ENCODE assay signal across 8 cellular contexts in the genomic region with DNA sequence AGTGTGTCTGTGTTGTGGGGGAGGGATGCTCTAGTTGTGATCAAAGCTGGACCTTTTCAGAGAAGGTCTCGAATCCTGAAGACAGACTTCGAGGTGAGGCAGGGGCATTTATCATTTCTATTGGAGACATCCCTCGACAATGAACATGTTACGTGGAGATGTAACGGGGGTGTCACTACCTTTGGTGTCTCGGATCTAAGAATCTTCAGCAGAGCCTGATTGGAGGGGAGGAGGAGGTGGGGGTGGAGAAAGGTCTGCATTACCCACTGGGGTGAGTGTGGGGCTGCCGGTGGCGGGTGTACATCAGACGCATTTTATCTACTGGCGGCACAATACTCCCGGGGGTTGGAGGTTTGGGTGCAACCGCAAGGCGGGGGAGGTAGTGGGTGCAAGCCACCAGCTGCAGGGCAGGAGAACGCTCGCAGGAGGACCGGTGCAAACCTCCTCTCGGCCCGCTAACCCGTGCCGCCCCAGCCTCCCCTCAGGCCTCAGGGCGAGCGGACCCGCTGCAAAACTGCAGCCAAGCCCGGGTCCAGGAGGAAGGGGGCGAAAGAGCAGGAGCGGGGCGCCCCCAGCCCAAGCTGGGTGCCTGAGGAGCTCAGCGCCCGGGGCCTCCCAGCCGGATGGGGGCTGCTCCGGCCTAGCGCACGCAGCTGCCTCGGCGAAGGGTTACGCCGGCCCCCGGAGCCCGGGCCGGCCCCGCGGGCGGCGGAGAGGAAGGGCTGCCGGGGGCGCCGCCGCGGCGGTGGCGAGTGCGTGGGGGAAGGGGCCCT. TPM values are rescaled to one million over a fixed set of nuclear protein-coding genes. Genes with fewer than 3 reads are reported as not detected.
DNase-seq lines count a peak whose midpoint lies in the region; ATAC-seq, FAIRE-seq and TF ChIP-seq lines count a peak whose summit lies in the region.

No MANE protein-coding gene starts in this region.

- TF ChIP-seq CTCF in endothelial cell of umbilical vein (IDR thresholded peaks at IDR 0.05; ENCODE audit: extremely low read depth in 1 of 2, insufficient read depth in 1 of 2, low read depth in 1 of 2, low read length in 2 of 2), result no peak

- H3K27me3 Mint-ChIP-seq in activated CD8-positive, alpha-beta memory T cell treated with anti-CD3 and anti-CD28 coated beads, Interleukin-2, amount 10 ng/mL, durations not matched to agents 7 days and 5 days, result no peaks in the 10 kb centered on the region

- peaks cover 44% of the 10 kb centered on the region for H3K79me2 ChIP-seq in endothelial cell of umbilical vein (ENCODE audit: control insufficient read depth, insufficient read depth, low read length)

- H3K4me3 ChIP-seq in endothelial cell of umbilical vein (replicated peaks in 1 of 3; ENCODE audit: insufficient read depth in 1 of 3, low read depth in 1 of 3, low read length in 3 of 3), result peak overlapping the region; percentile 33 to 75 (median 58)
- H3K4me3 ChIP-seq in mucosa of stomach (ENCODE audit: low read length), result peak overlapping the region; percentile 60

- intact Hi-C loops in endothelial cell of umbilical vein (cut with micrococcal nuclease), result no loop called here

- CTCF ChIA-PET in activated CD8-positive, alpha-beta memory T cell treated with anti-CD3 and anti-CD28 coated beads, Interleukin-2, amount 10 ng/mL, durations not matched to agents 7 days and 5 days (lab: Charles Lee), result interaction anchor here (1.0 to 7.0 kb wide), 13 partner anchors 8 to 47 kb away, joined by 3 to 45 read pairs (median 10); no protein-coding TSS in a partner anchor
- CTCF ChIA-PET in endothelial cell of umbilical vein (lab: Charles Lee), result interaction anchor here (0.6 to 3.3 kb wide), 4 partner anchors 9 to 264 kb away, joined by 3 to 17 read pairs (median 4); no protein-coding TSS in a partner anchor

- H2AFZ ChIP-seq in endothelial cell of umbilical vein (ENCODE audit: low read depth, low read length), result no peak overlapping the region

- H3K4me3 Mint-ChIP-seq in activated CD8-positive, alpha-beta memory T cell treated with anti-CD3 and anti-CD28 coated beads, Interleukin-2, amount 10 ng/mL, durations not matched to agents 7 days and 5 days, result peak overlapping the region; percentile 98

- H3K4me1 Mint-ChIP-seq in activated CD8-positive, alpha-beta memory T cell treated with anti-CD3 and anti-CD28 coated beads, Interleukin-2, amount 10 ng/mL, durations not matched to agents 7 days and 5 days, result peaks cover 63% of the 10 kb centered on the region

- H3K27me3 ChIP-seq in endothelial cell of umbilical vein (ENCODE audit: control insufficient read depth in 2 of 2, insufficient read depth in 2 of 2, low read length in 2 of 2) (no peaks in the 10 kb centered on the region), mucosa of stomach (ENCODE audit: control insufficient read depth, insufficient read depth, low read length) (no peaks in the 10 kb centered on the region)

- H3K36me3 ChIP-seq in endothelial cell of umbilical vein (ENCODE audit: control insufficient read depth in 2 of 2, extremely low read depth in 1 of 2, insufficient read depth in 2 of 2, low read length in 2 of 2), result no peaks in the 10 kb centered on the region
- H3K36me3 ChIP-seq in mucosa of stomach (ENCODE audit: control insufficient read depth, insufficient read depth, low read length), result no peaks in the 10 kb centered on the region

- no peaks in the 10 kb centered on the region for H3K9me3 Mint-ChIP-seq in activated CD8-positive, alpha-beta memory T cell treated with anti-CD3 and anti-CD28 coated beads, Interleukin-2, amount 10 ng/mL, durations not matched to agents 7 days and 5 days (ENCODE audit: low read depth)

- H3K4me2 ChIP-seq in endothelial cell of umbilical vein (ENCODE audit: insufficient read depth, low read length), result peak overlapping the region; percentile 83

- H4K20me1 ChIP-seq in endothelial cell of umbilical vein (replicated peaks; ENCODE audit: control insufficient read depth, extremely low read depth, insufficient read depth, low read length), result peaks cover 5% of the 10 kb centered on the region

- H3K4me1 ChIP-seq in endothelial cell of umbilical vein (ENCODE audit: control insufficient read depth, extremely low read depth, insufficient read depth, low read length), result peaks cover 19% of the 10 kb centered on the region
- peaks cover 15% of the 10 kb centered on the region for H3K4me1 ChIP-seq in mucosa of stomach (ENCODE audit: control insufficient read depth, insufficient read depth, low read length)

- no peak for FAIRE-seq in endothelial cell of umbilical vein (lab: Jason Lieb, UNC)

- ATAC-seq in HG03045 (IDR thresholded peaks at IDR 0.05; ENCODE audit: unreplicated experiment), result peak; percentile 24
- peak; percentile 65 for ATAC-seq in activated CD8-positive, alpha-beta memory T cell treated with anti-CD3 and anti-CD28 coated beads, Interleukin-2, amount 10 ng/mL, durations not matched to agents 7 days and 5 days

- H3K9ac ChIP-seq in endothelial cell of umbilical vein (replicated peaks; ENCODE audit: extremely low read depth, insufficient read depth, low read length), result peak overlapping the region; percentile 64
- H3K9ac ChIP-seq in mucosa of stomach (ENCODE audit: low read length), result peak overlapping the region; percentile 83

- H3K9me3 ChIP-seq in endothelial cell of umbilical vein (replicated peaks; ENCODE audit: control insufficient read depth, insufficient read depth, low read length) (no peaks in the 10 kb centered on the region), mucosa of stomach (ENCODE audit: control insufficient read depth, low read length) (no peaks in the 10 kb centered on the region)

- peak overlapping the region; percentile 34 for H3K27ac ChIP-seq in endothelial cell of umbilical vein (ENCODE audit: insufficient read depth, low read depth, low read length)

- H3K9me1 ChIP-seq in endothelial cell of umbilical vein (replicated peaks; ENCODE audit: control insufficient read depth, extremely low read depth, insufficient read depth, low read length), result no peaks in the 10 kb centered on the region

- peaks cover 12% of the 10 kb centered on the region for H3K36me3 Mint-ChIP-seq in activated CD8-positive, alpha-beta memory T cell treated with anti-CD3 and anti-CD28 coated beads, Interleukin-2, amount 10 ng/mL, durations not matched to agents 7 days and 5 days

- H3K27ac Mint-ChIP-seq in activated CD8-positive, alpha-beta memory T cell treated with anti-CD3 and anti-CD28 coated beads, Interleukin-2, amount 10 ng/mL, durations not matched to agents 7 days and 5 days, result peak overlapping the region; percentile 97

- DNase-seq in SHP77 (lab: John Stamatoyannopoulos, UW), result peak; percentile 22 to 50
- DNase-seq in SHP77 treated with DMSO at 0.1 percent for 48 hours (lab: John Stamatoyannopoulos, UW), result no peak
- peak; percentile 50 for DNase-seq in NCI-H526 treated with DMSO at 0.1 percent for 48 hours (lab: John Stamatoyannopoulos, UW)
- peak; percentile 88 for DNase-seq in activated CD8-positive, alpha-beta memory T cell treated with anti-CD3 and anti-CD28 coated beads, Interleukin-2, amount 10 ng/mL, durations not matched to agents 7 days and 5 days
- peak; percentile 67 for DNase-seq in endothelial cell of umbilical vein (ENCODE audit: low read depth, low spot score)
- DNase-seq in stimulated activated CD8-positive, alpha-beta memory T cell treated with anti-CD3 and anti-CD28 coated beads, Interleukin-4, amount 100 ng/mL, for 4 hours (ENCODE audit: low read depth in 2 of 2, low spot score in 1 of 2), result peak; percentile 41 to 75

- dilution Hi-C loops in endothelial cell of umbilical vein (cut with MboI; ENCODE audit: extremely low pct_ligation_motif_present, low sequenced_read_pairs), result no loop called here

- POLR2A ChIA-PET in endothelial cell of umbilical vein (lab: Charles Lee), result no interaction called here

- BruUV-seq in endothelial cell of umbilical vein (replicated peaks; lab: Mats Ljungman, UMichigan), result no TSS peak

- no peak for TF ChIP-seq POLR2A in endothelial cell of umbilical vein (IDR thresholded peaks at IDR 0.05; ENCODE audit: low read depth, low read length)

TF ChIP-seq in endothelial cell of umbilical vein, 7 proteins besides CTCF, POLR2A, EP300 and RAD21 (continues in another document):
- no peak for TF ChIP-seq MYC (IDR thresholded peaks at IDR 0.05; ENCODE audit: low read depth, low read length)
- TF ChIP-seq, protein P1, sequence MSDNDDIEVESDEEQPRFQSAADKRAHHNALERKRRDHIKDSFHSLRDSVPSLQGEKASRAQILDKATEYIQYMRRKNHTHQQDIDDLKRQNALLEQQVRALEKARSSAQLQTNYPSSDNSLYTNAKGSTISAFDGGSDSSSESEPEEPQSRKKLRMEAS (IDR thresholded peaks at IDR 0.05; ENCODE audit: insufficient read depth, insufficient read length), result no peak
- no peak for TF ChIP-seq GATA2 (IDR thresholded peaks at IDR 0.05; ENCODE audit: insufficient read depth, insufficient read length, low read depth, low read length)
- no peak for TF ChIP-seq POLR2AphosphoS5 (IDR thresholded peaks at IDR 0.05; ENCODE audit: insufficient read depth, low read depth, low read length)
- TF ChIP-seq FOS (IDR thresholded peaks at IDR 0.05; ENCODE audit: borderline replicate concordance, insufficient read depth, low read length), result no peak
- TF ChIP-seq JUN (IDR thresholded peaks at IDR 0.05; ENCODE audit: borderline replicate concordance, insufficient read depth, insufficient read length, low read depth), result no peak

RNA-seq across cellular contexts. Expression of gene ZNF652, which starts 0.7 kb away (rescaled TPM):
- 10 to 100 TPM; 32.2 to 34.4 TPM for total RNA-seq in activated CD8-positive, alpha-beta memory T cell treated with anti-CD3 and anti-CD28 coated beads, Interleukin-2, amount 10 ng/mL, durations not matched to agents 7 days and 5 days
- 18.2 and 18.6 TPM in 2 replicates for total RNA-seq in endothelial cell of umbilical vein
- 6.1 and 6.2 TPM in 2 replicates for polyA plus RNA-seq in endothelial cell of umbilical vein
- polyA plus RNA-seq in endothelial cell of umbilical vein (2011; cell fraction: cytosol; rRNA removed), result 5.1 and 5.9 TPM in 2 replicates
- polyA plus RNA-seq in endothelial cell of umbilical vein (2011; cell fraction: nucleus; rRNA removed), result 16.3 and 19.9 TPM in 2 replicates
- polyA plus RNA-seq in endothelial cell of umbilical vein (2012), result 4.0 and 4.1 TPM in 2 replicates
- 22.8 and 24.6 TPM in 2 replicates for polyA minus RNA-seq in endothelial cell of umbilical vein
- 30.3 TPM for polyA minus RNA-seq in endothelial cell of umbilical vein (2011; cell fraction: cytosol; rRNA and poly(A)+ RNA removed)
- polyA minus RNA-seq in endothelial cell of umbilical vein (2011; cell fraction: nucleus; rRNA and poly(A)+ RNA removed), result 19.1 and 23.9 TPM in 2 replicates

RNA-seq across cellular contexts. Expression of gene PHB1, which starts 53.4 kb away (rescaled TPM):
- total RNA-seq in activated CD8-positive, alpha-beta memory T cell treated with anti-CD3 and anti-CD28 coated beads, Interleukin-2, amount 10 ng/mL, durations not matched to agents 7 days and 5 days, result 100 to 1,000 TPM; 150 to 227 TPM
- 222 and 231 TPM in 2 replicates for total RNA-seq in endothelial cell of umbilical vein
- polyA plus RNA-seq in endothelial cell of umbilical vein, result 287 and 391 TPM in 2 replicates
- 259 and 343 TPM in 2 replicates for polyA plus RNA-seq in endothelial cell of umbilical vein (2011; cell fraction: cytosol; rRNA removed)
- polyA plus RNA-seq in endothelial cell of umbilical vein (2011; cell fraction: nucleus; rRNA removed), result 132 and 136 TPM in 2 replicates
- polyA plus RNA-seq in endothelial cell of umbilical vein (2012), result 347 and 407 TPM in 2 replicates
- polyA minus RNA-seq in endothelial cell of umbilical vein, result 379 and 429 TPM in 2 replicates
- 152 TPM for polyA minus RNA-seq in endothelial cell of umbilical vein (2011; cell fraction: cytosol; rRNA and poly(A)+ RNA removed)
- polyA minus RNA-seq in endothelial cell of umbilical vein (2011; cell fraction: nucleus; rRNA and poly(A)+ RNA removed), result 32.5 and 48.3 TPM in 2 replicates
